In genomic region chr1:11792106-11792505, GRCh38 we compare ENCODE assay signal across 13 cellular contexts. TPM values are rescaled to one million over a fixed set of nuclear protein-coding genes. Genes with fewer than 3 reads are reported as not detected.
DNase-seq lines count a peak whose midpoint lies in the region; ATAC-seq and TF ChIP-seq lines count a peak whose summit lies in the region.
"Had no signal": no experiment of that assay in that cellular context is flagged by ENCODE, and none has a peak within 500 bp of the region (broad histone marks: within the 10 kb centered on the region; RNA-seq: fewer than 3 reads in every experiment).

No MANE protein-coding gene starts in this region.

- H3K4me1 ChIP-seq in mesenchymal stem cell (ENCODE audit: control insufficient read depth, insufficient read depth, low read depth, low read length) (peaks cover 39% of the 10 kb centered on the region), thymus (ENCODE audit: control insufficient read depth, insufficient read depth, low read length) (no peaks in the 10 kb centered on the region)

- no peak overlapping the region for H2AFZ ChIP-seq in mesenchymal stem cell (ENCODE audit: low read depth, low read length)
- H2AFZ ChIP-seq: neural progenitor cell had no signal

- peaks cover 4% of the 10 kb centered on the region for H3K79me1 ChIP-seq in mesenchymal stem cell (replicated peaks; ENCODE audit: low read length, poor library complexity, severe bottlenecking)

- intact Hi-C loops in activated CD8-positive, alpha-beta T cell treated with anti-CD3 and anti-CD28 coated beads for 36 hours (cut with micrococcal nuclease), result no loop called here

- H3K27ac ChIP-seq in mesenchymal stem cell (ENCODE audit: low read length, poor library complexity, severe bottlenecking), result no peak overlapping the region
- peak overlapping the region; percentile 15 for H3K27ac ChIP-seq in thymus (ENCODE audit: low read depth)
- H3K27ac ChIP-seq: neural progenitor cell had no signal

- H2BK5ac ChIP-seq in mesenchymal stem cell (ENCODE audit: low read depth, low read length, poor library complexity, severe bottlenecking), result no peak overlapping the region

- no peak overlapping the region for H3K27ac Mint-ChIP-seq in endothelial cell (ENCODE audit: unreplicated experiment)
- H3K27ac Mint-ChIP-seq in activated CD8-positive, alpha-beta T cell treated with anti-CD3 and anti-CD28 coated beads for 36 hours, result no peak overlapping the region
- H3K27ac Mint-ChIP-seq: neural progenitor cell had no signal

- no peak for ATAC-seq in activated CD8-positive, alpha-beta T cell treated with anti-CD3 and anti-CD28 coated beads for 36 hours

- H2AK5ac ChIP-seq in mesenchymal stem cell (ENCODE audit: low read length, severe bottlenecking), result no peak overlapping the region

- no peaks in the 10 kb centered on the region for H3K27me3 ChIP-seq in mesenchymal stem cell (ENCODE audit: control insufficient read depth in 1 of 2, insufficient read depth in 1 of 2, low read length in 2 of 2)
- no peaks in the 10 kb centered on the region for H3K27me3 ChIP-seq in thymus (ENCODE audit: control insufficient read depth, insufficient read depth)
- H3K27me3 ChIP-seq: neural progenitor cell had no signal

- H3K27me3 Mint-ChIP-seq in endothelial cell (ENCODE audit: unreplicated experiment), result peaks cover 14% of the 10 kb centered on the region
- no peaks in the 10 kb centered on the region for H3K27me3 Mint-ChIP-seq in activated CD8-positive, alpha-beta T cell treated with anti-CD3 and anti-CD28 coated beads for 36 hours
- H3K27me3 Mint-ChIP-seq: activated T-cell treated with anti-CD3 and anti-CD28 coated beads, Interleukin-2, amount 50 U/mL, for 24 hours had no signal

- H3K4me2 ChIP-seq in mesenchymal stem cell (ENCODE audit: low read length, poor library complexity, severe bottlenecking), result no peak overlapping the region
- H3K4me2 ChIP-seq: neural progenitor cell had no signal

- H3K4me3 Mint-ChIP-seq in endothelial cell (ENCODE audit: unreplicated experiment), result peak overlapping the region; percentile 71
- H3K4me3 Mint-ChIP-seq in activated CD8-positive, alpha-beta T cell treated with anti-CD3 and anti-CD28 coated beads for 36 hours, result no peak overlapping the region
- H3K4me3 Mint-ChIP-seq: activated T-cell treated with anti-CD3 and anti-CD28 coated beads, Interleukin-2, amount 50 U/mL, for 24 hours; neural progenitor cell had no signal

- CTCF ChIA-PET in activated CD8-positive, alpha-beta T cell treated with anti-CD3 and anti-CD28 coated beads for 36 hours (lab: Charles Lee), result interaction anchor here (1.7 kb wide), 1 partner anchor 11 kb away, joined by 6 read pairs; no protein-coding TSS in a partner anchor

- peaks cover 31% of the 10 kb centered on the region for H3K36me3 Mint-ChIP-seq in endothelial cell (ENCODE audit: low read depth, unreplicated experiment)
- H3K36me3 Mint-ChIP-seq in activated CD8-positive, alpha-beta T cell treated with anti-CD3 and anti-CD28 coated beads for 36 hours (ENCODE audit: low read depth), result peaks cover 6% of the 10 kb centered on the region

- H3K14ac ChIP-seq in mesenchymal stem cell (ENCODE audit: low read length in 2 of 2), result no peak overlapping the region

- no peak overlapping the region for H4K91ac ChIP-seq in mesenchymal stem cell (ENCODE audit: low read length)

- DNase-seq in RPMI8226 (peak; percentile 57), endothelial cell (ENCODE audit: low spot score) (no peak), mesenchymal stem cell (no peak), HCEC 1CT (no peak)
- no peak for DNase-seq in activated CD8-positive, alpha-beta T cell treated with anti-CD3 and anti-CD28 coated beads for 36 hours
- DNase-seq in activated CD8-positive, alpha-beta memory T cell treated with anti-CD3 and anti-CD28 coated beads for 24 hours, result no peak
- no peak for DNase-seq in stimulated activated CD4-positive, alpha-beta T cell treated with anti-CD3 and anti-CD28 coated beads, Interleukin-4, amount 100 ng/mL, for 24 hours
- DNase-seq: activated T-cell treated with anti-CD3 and anti-CD28 coated beads, Interleukin-2, amount 50 U/mL, for 24 hours; dermis blood vessel endothelial cell; NCI-H1105; T1000 had no signal

- WGBS in mesenchymal stem cell, result 97% methylated on average over 11 of the region's 11 CpGs
- WGBS in thymus, result 96% methylated on average over 11 of the region's 11 CpGs

- no peak overlapping the region for H2BK12ac ChIP-seq in mesenchymal stem cell (ENCODE audit: low read length in 2 of 2)

- H3K9ac ChIP-seq in mesenchymal stem cell (ENCODE audit: low read length), result peak overlapping the region; percentile 58
- H3K9ac ChIP-seq: neural progenitor cell had no signal

- H3K9me3 Mint-ChIP-seq in endothelial cell (ENCODE audit: unreplicated experiment), result no peaks in the 10 kb centered on the region
- H3K9me3 Mint-ChIP-seq in activated CD8-positive, alpha-beta T cell treated with anti-CD3 and anti-CD28 coated beads for 36 hours, result no peaks in the 10 kb centered on the region
- H3K9me3 Mint-ChIP-seq: activated T-cell treated with anti-CD3 and anti-CD28 coated beads, Interleukin-2, amount 50 U/mL, for 24 hours; neural progenitor cell had no signal

- H2BK120ac ChIP-seq in mesenchymal stem cell (ENCODE audit: low read depth, low read length), result no peak overlapping the region

- H2BK15ac ChIP-seq in mesenchymal stem cell (ENCODE audit: low read depth, poor library complexity, severe bottlenecking), result no peak overlapping the region

- H3K23ac ChIP-seq in mesenchymal stem cell (ENCODE audit: low read length in 2 of 2), result no peak overlapping the region

- H3K36me3 ChIP-seq in mesenchymal stem cell (ENCODE audit: control insufficient read depth in 1 of 2, insufficient read depth in 2 of 2, low read depth in 1 of 2, low read length in 2 of 2) (peaks cover 62 to 69% of the 10 kb centered on the region in 2 experiments), thymus (ENCODE audit: control insufficient read depth, insufficient read depth) (peaks cover 49% of the 10 kb centered on the region)
- H3K36me3 ChIP-seq: neural progenitor cell had no signal

- TF ChIP-seq CTCF in endothelial cell (IDR thresholded peaks at IDR 0.05; ENCODE audit: unreplicated experiment), result no peak
- no peak for TF ChIP-seq CTCF in activated CD8-positive, alpha-beta T cell treated with anti-CD3 and anti-CD28 coated beads for 36 hours (IDR thresholded peaks at IDR 0.05)

- H3K9me3 ChIP-seq in mesenchymal stem cell (ENCODE audit: control insufficient read depth, low read length) (no peaks in the 10 kb centered on the region), thymus (ENCODE audit: control insufficient read depth) (no peaks in the 10 kb centered on the region)

- H3K4ac ChIP-seq in mesenchymal stem cell (ENCODE audit: low read depth in 1 of 2, low read length in 2 of 2), result peak overlapping the region in 1 of 2 experiments; percentile 41

- no peak overlapping the region for H3K18ac ChIP-seq in mesenchymal stem cell (ENCODE audit: low read depth in 1 of 2, low read length in 2 of 2)

- H3K4me3 ChIP-seq in mesenchymal stem cell (ENCODE audit: insufficient read depth in 1 of 2, low read depth in 1 of 2, low read length in 2 of 2) (no peak overlapping the region), thymus (ENCODE audit: low read length) (no peak overlapping the region)
- H3K4me3 ChIP-seq: neural progenitor cell had no signal

- no peak overlapping the region for H4K8ac ChIP-seq in mesenchymal stem cell (ENCODE audit: low read length)

- POLR2A ChIA-PET in activated CD8-positive, alpha-beta T cell treated with anti-CD3 and anti-CD28 coated beads for 36 hours (lab: Charles Lee), result interaction anchor here (3.8 kb wide), 1 partner anchor 116 kb away, joined by 17 read pairs; no protein-coding TSS in a partner anchor

- H3K4me1 Mint-ChIP-seq in endothelial cell (ENCODE audit: unreplicated experiment), result peaks cover 2% of the 10 kb centered on the region
- no peaks in the 10 kb centered on the region for H3K4me1 Mint-ChIP-seq in activated CD8-positive, alpha-beta T cell treated with anti-CD3 and anti-CD28 coated beads for 36 hours (ENCODE audit: low read depth)
- H3K4me1 Mint-ChIP-seq: neural progenitor cell had no signal

RNA-seq across cellular contexts. Expression of gene MTHFR, which starts 13.7 kb away (rescaled TPM):
- 27.2 TPM for total RNA-seq in endothelial cell (ENCODE audit: unreplicated experiment)
- 13.7 TPM for polyA plus RNA-seq in mesenchymal stem cell (2013, experiment 1 of 2)
- polyA plus RNA-seq in mesenchymal stem cell (2013, experiment 2 of 2), result 13.3 TPM
- 11.7 TPM for polyA plus RNA-seq in thymus
- 1 to 10 TPM; 9.6 TPM for total RNA-seq in activated CD8-positive, alpha-beta T cell treated with anti-CD3 and anti-CD28 coated beads for 36 hours

RNA-seq across cellular contexts. Expression of gene CLCN6, which starts 13.9 kb away (rescaled TPM):
- 42.9 TPM for total RNA-seq in endothelial cell (ENCODE audit: unreplicated experiment)
- polyA plus RNA-seq in mesenchymal stem cell (2013, experiment 1 of 2), result 23.7 TPM
- 22.9 TPM for polyA plus RNA-seq in mesenchymal stem cell (2013, experiment 2 of 2)
- 9.2 TPM for polyA plus RNA-seq in thymus
- 10 to 100 TPM; 10.8 to 12.2 TPM for total RNA-seq in activated CD8-positive, alpha-beta T cell treated with anti-CD3 and anti-CD28 coated beads for 36 hours

RNA-seq across cellular contexts. Expression of gene C1orf167, which starts 30.1 kb away (rescaled TPM):
- total RNA-seq in endothelial cell (ENCODE audit: unreplicated experiment), result 0.44 TPM
- 0.36 TPM for polyA plus RNA-seq in mesenchymal stem cell (2013, experiment 1 of 2)
- 0.19 TPM for polyA plus RNA-seq in mesenchymal stem cell (2013, experiment 2 of 2)
- 1.5 TPM for polyA plus RNA-seq in thymus
- not detected for total RNA-seq in activated CD8-positive, alpha-beta T cell treated with anti-CD3 and anti-CD28 coated beads for 36 hours
- total RNA-seq: dermis blood vessel endothelial cell had no signal

RNA-seq across cellular contexts. Expression of gene NPPA, which starts 55.5 kb away (rescaled TPM):
- not detected for total RNA-seq in endothelial cell (ENCODE audit: unreplicated experiment)
- polyA plus RNA-seq in mesenchymal stem cell (2013, experiment 1 of 2), result not detected
- not detected for polyA plus RNA-seq in mesenchymal stem cell (2013, experiment 2 of 2)
- 5.9 TPM for polyA plus RNA-seq in thymus
- not detected for total RNA-seq in activated CD8-positive, alpha-beta T cell treated with anti-CD3 and anti-CD28 coated beads for 36 hours
- total RNA-seq: dermis blood vessel endothelial cell had no signal

RNA-seq across cellular contexts. Expression of gene AGTRAP, which starts 56.2 kb away (rescaled TPM):
- total RNA-seq in endothelial cell (ENCODE audit: unreplicated experiment), result 25.1 TPM
- polyA plus RNA-seq in mesenchymal stem cell (2013, experiment 1 of 2), result 45.8 TPM
- polyA plus RNA-seq in mesenchymal stem cell (2013, experiment 2 of 2), result 47.1 TPM
- 84.2 TPM for polyA plus RNA-seq in thymus
- total RNA-seq in activated CD8-positive, alpha-beta T cell treated with anti-CD3 and anti-CD28 coated beads for 36 hours, result 1 to 10 TPM; 8.9 to 9.4 TPM
